Comparison of ENCODE assay signal across 8 cellular contexts in the genomic region with DNA sequence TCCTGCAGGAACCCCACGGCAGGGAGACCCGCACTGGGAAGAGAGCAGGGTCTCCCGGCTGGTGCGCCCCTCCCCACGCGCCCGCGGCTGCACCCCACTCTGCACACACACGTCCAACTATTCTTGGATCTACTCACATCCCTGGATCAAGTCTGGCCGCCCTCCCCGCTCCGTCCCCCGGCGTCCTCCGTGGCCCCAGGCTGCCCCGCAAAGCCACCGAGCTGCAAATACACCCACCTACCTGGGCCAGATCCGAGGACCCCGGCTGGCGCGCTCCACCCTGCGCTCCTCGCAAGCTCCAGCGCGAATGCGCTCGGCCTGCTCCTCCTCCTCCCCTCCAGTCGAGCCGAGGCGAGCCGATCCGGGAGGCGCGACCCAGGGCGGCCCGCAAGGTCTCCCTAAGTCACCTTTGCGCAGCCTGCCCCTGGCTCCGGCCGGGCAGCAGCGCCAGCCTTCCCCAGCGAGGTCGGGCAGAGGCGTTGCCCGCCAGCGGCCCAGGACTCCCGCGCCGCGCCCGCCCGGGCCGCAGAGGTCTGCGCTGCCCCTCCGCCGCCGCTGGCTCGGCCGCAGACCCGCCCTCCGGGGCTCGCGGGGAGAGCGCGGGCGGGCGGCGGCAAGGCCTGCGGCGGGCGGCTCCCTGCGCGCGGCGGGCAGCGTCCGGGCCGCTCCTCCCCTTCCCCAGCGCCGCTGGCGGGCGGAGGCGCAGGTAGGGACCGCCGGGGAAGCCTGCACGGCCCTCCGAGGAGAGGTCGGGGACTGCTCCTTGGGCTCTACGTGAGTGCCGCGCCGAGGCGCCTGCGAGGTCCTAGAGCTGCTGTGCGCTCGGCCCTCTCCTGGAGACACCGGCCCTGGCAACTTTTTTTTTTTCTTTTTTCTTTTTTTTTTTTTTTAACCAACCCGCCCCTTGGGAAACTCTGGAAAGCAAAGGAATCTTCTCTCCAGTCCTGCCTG.
DNase-seq lines count a peak whose midpoint lies in the region; ATAC-seq, FAIRE-seq and TF ChIP-seq lines count a peak whose summit lies in the region.

No MANE protein-coding gene starts in this region.

- no peak for FAIRE-seq in bronchial epithelial cell (lab: Jason Lieb, UNC)

- H3K4me3 ChIP-seq in bronchial epithelial cell (ENCODE audit: low read depth, low read length) (peak overlapping the region; percentile 86), iPS-18c (ENCODE audit: insufficient read depth, low read depth, low read length) (peak overlapping the region; percentile 79), retinal pigment epithelial cell (ENCODE audit: low read length) (peak overlapping the region; percentile 62)

- ATAC-seq in HG02852 (IDR thresholded peaks at IDR 0.05; ENCODE audit: unreplicated experiment) (peak; percentile 65), HG02678 (IDR thresholded peaks at IDR 0.05; ENCODE audit: unreplicated experiment) (no peak)

- no peaks in the 10 kb centered on the region for H3K9me3 ChIP-seq in iPS-18c (ENCODE audit: control insufficient read depth, insufficient read depth, low read length)

- peak; percentile 34 for TF ChIP-seq CTCF in bronchial epithelial cell (IDR thresholded peaks at IDR 0.05; ENCODE audit: insufficient read depth, low read length, severe bottlenecking)
- peak; percentile 24 for TF ChIP-seq CTCF in retinal pigment epithelial cell (conservative IDR thresholded peaks at IDR 0.05; ENCODE audit: low read depth, low read length)

- DNase-seq in D341Med (ENCODE audit: low spot score) (peak; percentile 92), bronchial epithelial cell (ENCODE audit: low read depth) (peak; percentile 66), retinal pigment epithelial cell (ENCODE audit: low read depth) (peak; percentile 58)
- no peak for DNase-seq in NK-92 treated with Interleukin-12 subunit alpha and Interleukin-12 subunit beta, amount 100 ng/mL, for 24 hours (lab: John Stamatoyannopoulos, UW)

- no peaks in the 10 kb centered on the region for H3K36me3 ChIP-seq in bronchial epithelial cell (ENCODE audit: control insufficient read depth, insufficient read depth, low read length)

- no peaks in the 10 kb centered on the region for H3K27me3 ChIP-seq in bronchial epithelial cell (ENCODE audit: control insufficient read depth, insufficient read depth, low read length)

TF ChIP-seq in PFSK-1, 5 proteins besides CTCF, POLR2A, EP300 and RAD21:
- TF ChIP-seq SIN3A (IDR thresholded peaks at IDR 0.05; ENCODE audit: borderline replicate concordance, insufficient read depth, low read length) (no peak), TAF1 (IDR thresholded peaks at IDR 0.05; ENCODE audit: borderline replicate concordance, insufficient read depth, low read length) (0 out of 2 replicates have a peak, but pooled peaks have one; percentile 33), POLR2AphosphoS5 (IDR thresholded peaks at IDR 0.05; ENCODE audit: low read depth, low read length) (peak; percentile 58; the same call in 1 of the 2 replicates), FOXP2 (optimal IDR thresholded peaks at IDR 0.05; ENCODE audit: borderline replicate concordance, extremely low read depth, extremely low read length, insufficient read depth) (peak; percentile 8)
- TF ChIP-seq, protein P1, sequence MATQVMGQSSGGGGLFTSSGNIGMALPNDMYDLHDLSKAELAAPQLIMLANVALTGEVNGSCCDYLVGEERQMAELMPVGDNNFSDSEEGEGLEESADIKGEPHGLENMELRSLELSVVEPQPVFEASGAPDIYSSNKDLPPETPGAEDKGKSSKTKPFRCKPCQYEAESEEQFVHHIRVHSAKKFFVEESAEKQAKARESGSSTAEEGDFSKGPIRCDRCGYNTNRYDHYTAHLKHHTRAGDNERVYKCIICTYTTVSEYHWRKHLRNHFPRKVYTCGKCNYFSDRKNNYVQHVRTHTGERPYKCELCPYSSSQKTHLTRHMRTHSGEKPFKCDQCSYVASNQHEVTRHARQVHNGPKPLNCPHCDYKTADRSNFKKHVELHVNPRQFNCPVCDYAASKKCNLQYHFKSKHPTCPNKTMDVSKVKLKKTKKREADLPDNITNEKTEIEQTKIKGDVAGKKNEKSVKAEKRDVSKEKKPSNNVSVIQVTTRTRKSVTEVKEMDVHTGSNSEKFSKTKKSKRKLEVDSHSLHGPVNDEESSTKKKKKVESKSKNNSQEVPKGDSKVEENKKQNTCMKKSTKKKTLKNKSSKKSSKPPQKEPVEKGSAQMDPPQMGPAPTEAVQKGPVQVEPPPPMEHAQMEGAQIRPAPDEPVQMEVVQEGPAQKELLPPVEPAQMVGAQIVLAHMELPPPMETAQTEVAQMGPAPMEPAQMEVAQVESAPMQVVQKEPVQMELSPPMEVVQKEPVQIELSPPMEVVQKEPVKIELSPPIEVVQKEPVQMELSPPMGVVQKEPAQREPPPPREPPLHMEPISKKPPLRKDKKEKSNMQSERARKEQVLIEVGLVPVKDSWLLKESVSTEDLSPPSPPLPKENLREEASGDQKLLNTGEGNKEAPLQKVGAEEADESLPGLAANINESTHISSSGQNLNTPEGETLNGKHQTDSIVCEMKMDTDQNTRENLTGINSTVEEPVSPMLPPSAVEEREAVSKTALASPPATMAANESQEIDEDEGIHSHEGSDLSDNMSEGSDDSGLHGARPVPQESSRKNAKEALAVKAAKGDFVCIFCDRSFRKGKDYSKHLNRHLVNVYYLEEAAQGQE (IDR thresholded peaks at IDR 0.05; ENCODE audit: insufficient read depth in 1 of 2, low read depth in 2 of 2, low read length in 2 of 2): no peak
